ENCODE assay signal across 12 cellular contexts in the genomic region with DNA sequence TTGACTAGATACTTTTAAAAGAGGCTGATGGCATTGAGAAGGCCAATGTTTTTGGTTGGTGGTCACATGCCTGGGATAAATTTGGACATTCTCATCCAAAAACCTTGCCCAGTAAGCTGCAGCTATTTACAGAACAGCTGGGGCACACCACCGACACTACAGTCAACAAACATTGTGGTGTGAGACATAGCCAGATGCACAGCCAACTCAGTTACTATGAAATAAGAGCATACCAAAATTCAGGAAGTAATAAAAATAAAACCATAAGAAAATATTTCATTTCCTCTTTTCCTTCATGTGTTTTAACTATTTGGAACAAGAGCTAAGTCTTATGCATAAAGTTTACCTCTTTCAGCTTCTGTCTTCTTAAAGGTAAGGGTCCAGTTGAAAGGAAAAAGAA. TPM values are rescaled to one million over a fixed set of nuclear protein-coding genes. Genes with fewer than 3 reads are reported as not detected.
A peak's percentile ranks its signal among the peaks of the same experiment; 100 is the strongest.
DNase-seq lines count a peak whose midpoint lies in the region; ATAC-seq and TF ChIP-seq lines count a peak whose summit lies in the region.
"Had no signal": no experiment of that assay in that cellular context is flagged by ENCODE, and none has a peak within 500 bp of the region (broad histone marks: within the 10 kb centered on the region; RNA-seq: fewer than 3 reads in every experiment).

No MANE protein-coding gene starts in this region.

- CTCF ChIA-PET in CD4-positive, alpha-beta memory T cell (lab: Charles Lee; ENCODE audit: partially characterized antibody) = interaction anchor here (1.5 kb wide), 1 partner anchor 12 kb away, joined by 4 read pairs; no protein-coding TSS in a partner anchor

- no peaks in the 10 kb centered on the region for H3K9me2 ChIP-seq in SU-DHL-6 (replicated peaks; ENCODE audit: insufficient read depth, low read length)
- 0 out of 2 replicates have a peak, but pooled peaks cover 4% of the 10 kb centered on the region for H3K9me2 ChIP-seq in GM23338 (ENCODE audit: insufficient read depth)

- peaks cover 44% of the 10 kb centered on the region for H3K79me2 ChIP-seq in SU-DHL-6 (ENCODE audit: insufficient read depth, low read length)
- H3K79me2 ChIP-seq in GM23338 (replicated peaks; ENCODE audit: insufficient read depth) = peaks cover 4% of the 10 kb centered on the region; the same call in 1 of the 2 replicates

- TF ChIP-seq CTCF in SU-DHL-6 (IDR thresholded peaks at IDR 0.05; ENCODE audit: insufficient read depth, low read length, poor library complexity, severe bottlenecking) (no peak), GM23338 (conservative IDR thresholded peaks at IDR 0.05; ENCODE audit: low read depth in 2 of 2) (no peak)

- H3F3A ChIP-seq in SU-DHL-6 (ENCODE audit: insufficient read depth) = peaks cover 18% of the 10 kb centered on the region; the same call in 1 of the 2 replicates
- H3F3A ChIP-seq in GM23338 (replicated peaks; ENCODE audit: low read depth) = no peaks in the 10 kb centered on the region

- DNase-seq in AG08396 (ENCODE audit: low spot score) (peak; percentile 36), GM23338 (ENCODE audit: low spot score) (no peak), head of caudate nucleus (no peak), NK-92 (lab: John Stamatoyannopoulos, UW; ENCODE audit: unreplicated experiment) (no peak)
- DNase-seq in CD4-positive, alpha-beta memory T cell = no peak
- DNase-seq: C1 segment of cervical spinal cord; stimulated activated naive CD4-positive, alpha-beta T cell treated with Interleukin-2 at 50 U/mL for 16 hours had no signal

- H3K36me3 ChIP-seq in SU-DHL-6 (ENCODE audit: low read length) (no peaks in the 10 kb centered on the region), GM23338 (ENCODE audit: insufficient read depth) (peaks cover 11% of the 10 kb centered on the region; the same call in 1 of the 2 replicates)
- H3K36me3 ChIP-seq in CD4-positive, alpha-beta memory T cell (ENCODE audit: insufficient read depth, low read length) = no peaks in the 10 kb centered on the region

- H3K27ac Mint-ChIP-seq in GM23338 = no peak overlapping the region
- peak overlapping the region in 2 of 7 donors; percentile 48 to 61 for H3K27ac Mint-ChIP-seq in CD4-positive, alpha-beta memory T cell
- H3K27ac Mint-ChIP-seq: HFFc6 had no signal

- POLR2A ChIA-PET in CD4-positive, alpha-beta memory T cell (lab: Charles Lee; ENCODE audit: partially characterized antibody) = interaction anchor here (1.6 kb wide), 1 partner anchor 9 kb away, joined by 14 read pairs; a partner anchor contains a TSS

- peaks cover 14% of the 10 kb centered on the region for H3K4me1 Mint-ChIP-seq in GM23338
- peaks cover 26 to 49% (median 38%) of the 10 kb centered on the region in 4 donors for H3K4me1 Mint-ChIP-seq in CD4-positive, alpha-beta memory T cell

- H2AFZ ChIP-seq in SU-DHL-6 (ENCODE audit: low read depth, low read length, severe bottlenecking) (no peak overlapping the region), GM23338 (no peak overlapping the region)
- H2AFZ ChIP-seq: parathyroid adenoma had no signal

- H4K20me1 ChIP-seq in SU-DHL-6 (ENCODE audit: low read depth, low read length) (no peaks in the 10 kb centered on the region), GM23338 (replicated peaks; ENCODE audit: insufficient read depth) (no peaks in the 10 kb centered on the region; the same call in 1 of the 2 replicates)

- no peaks in the 10 kb centered on the region for H3K4me1 ChIP-seq in GM23338 (ENCODE audit: insufficient read depth)
- peaks cover 37% of the 10 kb centered on the region for H3K4me1 ChIP-seq in CD4-positive, alpha-beta memory T cell (ENCODE audit: insufficient read depth, low read length)
- H3K4me1 ChIP-seq: parathyroid adenoma had no signal

- no peak overlapping the region for H3K9ac ChIP-seq in SU-DHL-6 (ENCODE audit: low read length)
- H3K9ac ChIP-seq: parathyroid adenoma had no signal

- H3K4me3 Mint-ChIP-seq in GM23338 = no peak overlapping the region
- no peak overlapping the region for H3K4me3 Mint-ChIP-seq in CD4-positive, alpha-beta memory T cell
- H3K4me3 Mint-ChIP-seq: HFFc6 had no signal

- peaks cover 48% of the 10 kb centered on the region for H3K36me3 Mint-ChIP-seq in GM23338 (ENCODE audit: low read depth)
- peaks cover 45 to 53% of the 10 kb centered on the region in 2 donors for H3K36me3 Mint-ChIP-seq in CD4-positive, alpha-beta memory T cell

- H3K27me3 ChIP-seq in SU-DHL-6 (ENCODE audit: low read length) (no peaks in the 10 kb centered on the region), GM23338 (ENCODE audit: insufficient read depth) (no peaks in the 10 kb centered on the region)
- H3K27me3 ChIP-seq in CD4-positive, alpha-beta memory T cell (ENCODE audit: insufficient read depth, low read length) = no peaks in the 10 kb centered on the region

- H3K4me3 ChIP-seq in SU-DHL-6 (ENCODE audit: insufficient read depth, low read length, poor library complexity, severe bottlenecking) = no peak overlapping the region
- H3K4me3 ChIP-seq in GM23338 = no peak overlapping the region
- no peak overlapping the region for H3K4me3 ChIP-seq in CD4-positive, alpha-beta memory T cell (ENCODE audit: low read length in 2 of 2)

- peak; percentile 72 for ATAC-seq in GM19328 (IDR thresholded peaks at IDR 0.05; ENCODE audit: unreplicated experiment)
- ATAC-seq in HG03159 (IDR thresholded peaks at IDR 0.05; ENCODE audit: unreplicated experiment) = peak; percentile 77
- ATAC-seq in GM23338 = no peak

- intact Hi-C loops in head of caudate nucleus (cut with DNase I) = no loop called here
- intact Hi-C loops in CD4-positive, alpha-beta memory T cell (cut with micrococcal nuclease) = no loop called here

- H3K4me2 ChIP-seq in SU-DHL-6 (ENCODE audit: low read depth, low read length, poor library complexity, severe bottlenecking) (peak overlapping the region; percentile 58), GM23338 (no peak overlapping the region)

- H3K9me3 ChIP-seq in SU-DHL-6 (ENCODE audit: insufficient read depth, low read length) = no peaks in the 10 kb centered on the region
- no peaks in the 10 kb centered on the region for H3K9me3 ChIP-seq in CD4-positive, alpha-beta memory T cell (ENCODE audit: control insufficient read depth in 1 of 2, low read length in 2 of 2)

- H3K27ac ChIP-seq in SU-DHL-6 (ENCODE audit: low read depth, low read length) (peak overlapping the region; percentile 74), GM23338 (ENCODE audit: low read depth) (no peak overlapping the region)
- no peak overlapping the region for H3K27ac ChIP-seq in CD4-positive, alpha-beta memory T cell (ENCODE audit: low read depth, low read length)
- H3K27ac ChIP-seq: parathyroid adenoma had no signal

- peaks cover 3% of the 10 kb centered on the region for H3K27me3 Mint-ChIP-seq in GM23338 (ENCODE audit: insufficient read depth, low read depth, poor library complexity)
- no peaks in the 10 kb centered on the region for H3K27me3 Mint-ChIP-seq in CD4-positive, alpha-beta memory T cell

- H3K9me3 Mint-ChIP-seq in GM23338 = peaks cover 26% of the 10 kb centered on the region
- H3K9me3 Mint-ChIP-seq in CD4-positive, alpha-beta memory T cell = no peaks in the 10 kb centered on the region
- H3K9me3 Mint-ChIP-seq: HFFc6 had no signal

TF ChIP-seq in GM23338, 12 proteins besides CTCF, POLR2A, EP300 and RAD21:
- no peak for TF ChIP-seq POLR2AphosphoS5 (IDR thresholded peaks at IDR 0.05; ENCODE audit: low read depth)
- no peak for TF ChIP-seq CREB1 (CRISPR knock-in tag; IDR thresholded peaks at IDR 0.05; ENCODE audit: low read depth)
- no peak for TF ChIP-seq EZH2phosphoT487 (IDR thresholded peaks at IDR 0.05; ENCODE audit: unreplicated experiment)

RNA-seq across cellular contexts. Expression of a gene that starts 8.8 kb away (rescaled TPM):
- total RNA-seq in GM23338 (2014; rRNA removed; shearing (Covaris generic)) = 11.7 and 12.0 TPM in 2 replicates
- 9.1 and 11.1 TPM in 2 replicates for polyA plus RNA-seq in GM23338 (2016; fragmentation: Nextera tagmentation; extraction: Ambion mirVana)
- 10 to 100 TPM; 82.2 to 84.3 TPM for total RNA-seq in CD4-positive, alpha-beta memory T cell
- polyA plus RNA-seq in CD4-positive, alpha-beta memory T cell = 10 to 100 TPM; 83.8 to 84.5 TPM
